1 cellular context compared by ENCODE assay signal in the genomic region with DNA sequence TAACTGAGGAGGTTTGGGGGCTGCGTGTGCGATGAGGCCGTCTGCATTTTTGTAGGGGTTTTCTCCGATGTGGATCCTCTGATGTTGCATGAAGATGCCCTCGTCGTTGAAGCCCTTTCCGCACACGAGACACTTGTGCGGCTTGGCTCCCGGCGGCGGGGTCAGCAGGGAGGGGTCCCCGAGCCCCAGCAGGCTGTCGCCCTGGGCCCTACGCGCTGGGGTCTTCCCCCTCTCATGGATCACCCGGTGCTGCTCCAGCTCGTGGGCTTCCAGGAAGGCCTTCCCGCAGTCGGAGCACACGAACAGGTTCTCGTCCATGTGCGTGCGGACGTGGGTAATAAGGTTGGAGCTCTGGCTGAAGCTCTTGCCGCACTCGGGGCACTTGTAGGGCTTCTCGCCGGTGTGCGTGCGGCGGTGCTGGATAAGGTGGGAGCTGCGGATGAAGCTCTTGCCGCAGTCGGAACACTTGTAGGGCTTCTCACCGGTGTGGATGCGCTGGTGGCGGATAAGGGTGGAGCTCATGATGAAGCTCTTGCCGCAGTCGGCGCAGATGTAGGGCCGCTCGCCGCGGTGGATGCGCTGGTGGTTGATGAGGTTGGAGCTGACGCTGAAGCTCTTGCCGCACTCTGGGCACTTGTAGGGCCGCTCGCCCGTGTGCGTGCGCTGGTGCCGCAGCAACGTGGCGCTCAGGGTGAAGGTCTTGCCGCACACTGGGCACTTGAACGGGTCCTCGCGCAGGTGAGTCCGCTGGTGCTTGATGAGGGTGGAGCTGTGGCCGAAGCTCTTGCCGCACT.
TF ChIP-seq lines count a peak whose summit lies in the region.

No MANE protein-coding gene starts in this region.

TF ChIP-seq in HepG2, 621 proteins besides CTCF, POLR2A, EP300 and RAD21:
- TF ChIP-seq ZNF501 (CRISPR knock-in tag; IDR thresholded peaks at IDR 0.05) (no peak), RORA (CRISPR knock-in tag; IDR thresholded peaks at IDR 0.05) (no peak), ZNF609 (CRISPR knock-in tag; IDR thresholded peaks at IDR 0.05; ENCODE audit: borderline replicate concordance) (no peak), KLF11 (CRISPR knock-in tag; IDR thresholded peaks at IDR 0.05) (no peak), MLLT10 (CRISPR knock-in tag; IDR thresholded peaks at IDR 0.05) (0 out of 2 replicates have a peak, but pooled peaks have one; percentile 44), HOXA9 (CRISPR knock-in tag; IDR thresholded peaks at IDR 0.05; ENCODE audit: borderline replicate concordance) (no peak), ZNF687 (CRISPR knock-in tag; IDR thresholded peaks at IDR 0.05) (0 out of 2 replicates have a peak, but pooled peaks have one; percentile 2), AGO2 (optimal IDR thresholded peaks at IDR 0.05; ENCODE audit: low read depth, low read length) (peak; percentile 4), ZMYM4 (CRISPR knock-in tag; IDR thresholded peaks at IDR 0.05) (no peak), RBFOX2 (IDR thresholded peaks at IDR 0.05; ENCODE audit: low read depth, low read length) (peak; percentile 27; the same call in 1 of the 2 replicates)
TF ChIP-seq in HepG2: peak in this region for 4.
